ENCODE assay signal across 13 cellular contexts in genomic region chr20:58702859-58703648, GRCh38. TPM values are rescaled to one million over a fixed set of nuclear protein-coding genes. Genes with fewer than 3 reads are reported as not detected.
A peak's percentile ranks its signal among the peaks of the same experiment; 100 is the strongest.
DNase-seq lines count a peak whose midpoint lies in the region; ATAC-seq, FAIRE-seq and TF ChIP-seq lines count a peak whose summit lies in the region.
"Had no signal": no experiment of that assay in that cellular context is flagged by ENCODE, and none has a peak within 500 bp of the region (broad histone marks: within the 10 kb centered on the region; RNA-seq: fewer than 3 reads in every experiment).

No MANE protein-coding gene starts in this region.

- H3K4me3 ChIP-seq in Panc1 (ENCODE audit: low read depth in 2 of 2, low read length in 2 of 2) (no peak overlapping the region), keratinocyte (ENCODE audit: control insufficient read depth in 2 of 3, extremely low read depth in 1 of 3, insufficient read depth in 2 of 3, low read depth in 1 of 3, low read length in 3 of 3) (no peak overlapping the region)

- CTCF ChIA-PET in Panc1 (lab: Charles Lee): interaction anchor here (0.6 kb wide), 2 partner anchors 95 to 121 kb away, joined by 3 to 5 read pairs; no protein-coding TSS in a partner anchor

- H2AFZ ChIP-seq in keratinocyte (ENCODE audit: control insufficient read depth, low read length): no peak overlapping the region

- no peaks in the 10 kb centered on the region for H3K27me3 ChIP-seq in Panc1 (ENCODE audit: control insufficient read depth, insufficient read depth, low read length)
- H3K27me3 ChIP-seq in keratinocyte (ENCODE audit: control insufficient read depth, extremely low read depth, insufficient read depth, low read length): no peaks in the 10 kb centered on the region

- H3K36me3 ChIP-seq in Panc1 (ENCODE audit: control insufficient read depth, insufficient read depth, low read length) (0 out of 2 replicates have a peak, but pooled peaks cover 2% of the 10 kb centered on the region), keratinocyte (ENCODE audit: control insufficient read depth in 2 of 2, extremely low read depth in 1 of 2, insufficient read depth in 2 of 2, low read length in 2 of 2) (peaks cover 4 to 26% of the 10 kb centered on the region in 2 experiments)

- no peaks in the 10 kb centered on the region for H4K20me1 ChIP-seq in keratinocyte (ENCODE audit: control insufficient read depth, extremely low read depth, insufficient read depth, low read length)

- TSS peak; percentile 27 for BruUV-seq in Panc1 (replicated peaks; lab: Mats Ljungman, UMichigan)

- H3K27ac ChIP-seq in 22Rv1: no peak overlapping the region
- no peak overlapping the region for H3K27ac ChIP-seq in Panc1 (ENCODE audit: low read length)
- H3K27ac ChIP-seq in keratinocyte (ENCODE audit: control insufficient read depth, insufficient read depth, low read length): no peak overlapping the region
- H3K27ac ChIP-seq: RWPE1 had no signal

- H3K9ac ChIP-seq in keratinocyte (ENCODE audit: control insufficient read depth, extremely low read depth, insufficient read depth, low read length): no peak overlapping the region

- no peak overlapping the region for H3K4me2 ChIP-seq in keratinocyte (ENCODE audit: control insufficient read depth, extremely low read depth, insufficient read depth, low read depth, low read length)

- no peaks in the 10 kb centered on the region for H3K79me2 ChIP-seq in keratinocyte (ENCODE audit: control insufficient read depth, insufficient read depth, low read length)

- intact Hi-C loops in Panc1 (cut with micrococcal nuclease; ENCODE audit: unreplicated experiment): no loop called here

- ATAC-seq in Panc1 (no peak), GM18511 (IDR thresholded peaks at IDR 0.05; ENCODE audit: unreplicated experiment) (no peak)

- dilution Hi-C loops in keratinocyte (cut with MboI; ENCODE audit: extremely low pct_ligation_motif_present, low sequenced_read_pairs): no loop called here

- peak; percentile 40 for TF ChIP-seq CTCF in 22Rv1 (IDR thresholded peaks at IDR 0.05)
- peak; percentile 7 for TF ChIP-seq CTCF in D721Med (IDR thresholded peaks at IDR 0.05; ENCODE audit: insufficient read depth, missing control alignments)
- TF ChIP-seq CTCF in Panc1 (IDR thresholded peaks at IDR 0.05): no peak
- peak in 2 of 3 experiments; percentile 28 to 38 for TF ChIP-seq CTCF in keratinocyte (optimal IDR thresholded peaks at IDR 0.05 in 1 of 3, IDR thresholded peaks at IDR 0.05 in 1 of 3, conservative IDR thresholded peaks at IDR 0.05 in 1 of 3; ENCODE audit: extremely low read depth in 1 of 3, insufficient read depth in 2 of 3, low read length in 3 of 3)

- no peaks in the 10 kb centered on the region for H3K9me3 ChIP-seq in Panc1 (ENCODE audit: control insufficient read depth, insufficient read depth, low read depth, low read length)
- H3K9me3 ChIP-seq in keratinocyte (ENCODE audit: control insufficient read depth, low read depth, low read length): no peaks in the 10 kb centered on the region

- in situ Hi-C loops in Panc1 (cut with HindIII; ENCODE audit: low pct_unique_long_range_greater_than_20kb, low sequenced_read_pairs): no loop called here

- no peaks in the 10 kb centered on the region for H3K9me1 ChIP-seq in keratinocyte (ENCODE audit: control insufficient read depth, extremely low read depth, insufficient read depth, low read length)

- no peak for FAIRE-seq in D721Med (lab: Jason Lieb, UNC)
- no peak for FAIRE-seq in keratinocyte (lab: Jason Lieb, UNC)
- FAIRE-seq: small intestine had no signal

- POLR2A ChIA-PET in Panc1 (lab: Charles Lee): no interaction called here

- DNase-seq in D721Med (ENCODE audit: insufficient read length, low spot score) (no peak), Panc1 (ENCODE audit: low read depth, low spot score) (no peak), keratinocyte (ENCODE audit: low read depth, low spot score) (no peak), NCI-H526 treated with DMSO at 0.1 percent for 48 hours (lab: John Stamatoyannopoulos, UW) (no peak), RKO (ENCODE audit: low spot score) (no peak), DMS53 (lab: John Stamatoyannopoulos, UW) (no peak)
- DNase-seq: activated naive CD8-positive, alpha-beta T cell treated with anti-CD3 and anti-CD28 coated beads, Interleukin-2, amount 10 ng/mL, durations not matched to agents 7 days and 5 days; CD8-positive, alpha-beta memory T cell; NCI-H1694; small intestine had no signal

- H3K4me1 ChIP-seq in Panc1 (ENCODE audit: control insufficient read depth, insufficient read depth, low read length) (no peaks in the 10 kb centered on the region), keratinocyte (ENCODE audit: control insufficient read depth, extremely low read depth, insufficient read depth, low read length) (no peaks in the 10 kb centered on the region)

RNA-seq across cellular contexts. Expression of gene NPEPL1, which starts 10.5 kb away (rescaled TPM):
- total RNA-seq in Panc1 (2021; ENCODE audit: unreplicated experiment): 27.4 TPM
- polyA plus RNA-seq in Panc1 (2012; ENCODE audit: insufficient read length): 52.0 TPM
- polyA plus RNA-seq in keratinocyte: 4.4 to 8.3 TPM (median 4.5 TPM) in 3 replicates
- 8.1 TPM for polyA plus RNA-seq in keratinocyte (2011; ENCODE audit: low read depth)
- 2.5 and 6.6 TPM in 2 replicates for polyA plus RNA-seq in keratinocyte (2011; cell fraction: cytosol; rRNA removed)
- 21.6 and 31.6 TPM in 2 replicates for polyA plus RNA-seq in keratinocyte (2011; cell fraction: nucleus; rRNA removed)
- polyA plus RNA-seq in keratinocyte (2012; ENCODE audit: low replicate concordance): 12.0 and 14.6 TPM in 2 replicates
- polyA minus RNA-seq in keratinocyte: 4.7 to 11.1 TPM (median 7.6 TPM) in 3 replicates
- polyA minus RNA-seq in keratinocyte (2011; cell fraction: cytosol; rRNA and poly(A)+ RNA removed): 11.5 TPM
- polyA minus RNA-seq in keratinocyte (2011; cell fraction: nucleus; rRNA and poly(A)+ RNA removed): 8.9 and 12.0 TPM in 2 replicates

RNA-seq across cellular contexts. Expression of gene STX16, which starts 52.0 kb away (rescaled TPM):
- 41.9 TPM for total RNA-seq in Panc1 (2021; ENCODE audit: unreplicated experiment)
- 48.2 TPM for polyA plus RNA-seq in Panc1 (2012; ENCODE audit: insufficient read length)
- 47.3 to 69.7 TPM (median 56.7 TPM) in 3 replicates for polyA plus RNA-seq in keratinocyte
- 127 TPM for polyA plus RNA-seq in keratinocyte (2011; ENCODE audit: low read depth)
- 28.3 and 38.3 TPM in 2 replicates for polyA plus RNA-seq in keratinocyte (2011; cell fraction: cytosol; rRNA removed)
- 249 and 270 TPM in 2 replicates for polyA plus RNA-seq in keratinocyte (2011; cell fraction: nucleus; rRNA removed)
- polyA plus RNA-seq in keratinocyte (2012; ENCODE audit: low replicate concordance): 39.1 and 39.3 TPM in 2 replicates
- polyA minus RNA-seq in keratinocyte: 20.8 to 61.8 TPM (median 27.2 TPM) in 3 replicates
- 14.2 TPM for polyA minus RNA-seq in keratinocyte (2011; cell fraction: cytosol; rRNA and poly(A)+ RNA removed)
- polyA minus RNA-seq in keratinocyte (2011; cell fraction: nucleus; rRNA and poly(A)+ RNA removed): 26.6 and 38.2 TPM in 2 replicates
